Comparison of ENCODE assay signal across 8 cellular contexts in genomic region chr2:69798909-69799526, GRCh38. TPM values are rescaled to one million over a fixed set of nuclear protein-coding genes. Genes with fewer than 3 reads are reported as not detected.
DNase-seq lines count a peak whose midpoint lies in the region; ATAC-seq and TF ChIP-seq lines count a peak whose summit lies in the region.

No MANE protein-coding gene starts in this region.

- H3K9me3 ChIP-seq in Panc1 (ENCODE audit: control insufficient read depth, insufficient read depth, low read depth, low read length), result no peaks in the 10 kb centered on the region

- peak overlapping the region; percentile 36; the same call in 1 of the 2 replicates for H3K27ac ChIP-seq in Panc1 (ENCODE audit: low read length)
- peak overlapping the region; percentile 80 for H3K27ac ChIP-seq in rectal smooth muscle tissue (ENCODE audit: low read depth, low read length)

- intact Hi-C loops in activated naive CD4-positive, alpha-beta T cell treated with anti-CD3 and anti-CD28 coated beads for 36 hours (cut with micrococcal nuclease), result loop anchor here (2.0 kb wide), 1 partner anchor 24 kb away; no protein-coding TSS in a partner anchor
- intact Hi-C loops in Panc1 (cut with micrococcal nuclease; ENCODE audit: unreplicated experiment), result no loop called here

- POLR2A ChIA-PET in Panc1 (lab: Charles Lee), result no interaction called here

- BruUV-seq in Panc1 (replicated peaks; lab: Mats Ljungman, UMichigan), result no TSS peak

- CTCF ChIA-PET in activated naive CD4-positive, alpha-beta T cell treated with anti-CD3 and anti-CD28 coated beads for 36 hours (lab: Charles Lee), result interaction anchor here (1.0 to 3.2 kb wide), 3 partner anchors 17 to 74 kb away, joined by 3 to 23 read pairs (median 4); no protein-coding TSS in a partner anchor
- CTCF ChIA-PET in Panc1 (lab: Charles Lee), result no interaction called here

- ATAC-seq in Panc1, result peak; percentile 27; the same call in 1 of the 2 replicates
- ATAC-seq in HG03521 (IDR thresholded peaks at IDR 0.05; ENCODE audit: unreplicated experiment), result no peak

- H3K27me3 Mint-ChIP-seq in activated naive CD4-positive, alpha-beta T cell treated with anti-CD3 and anti-CD28 coated beads for 36 hours (ENCODE audit: low read depth), result no peaks in the 10 kb centered on the region

- no peak overlapping the region for H3K9ac ChIP-seq in rectal smooth muscle tissue (ENCODE audit: low read length)

- H3K27ac Mint-ChIP-seq in activated naive CD4-positive, alpha-beta T cell treated with anti-CD3 and anti-CD28 coated beads for 36 hours, result no peak overlapping the region

- peak; percentile 25 for DNase-seq in activated naive CD4-positive, alpha-beta T cell treated with anti-CD3 and anti-CD28 coated beads for 36 hours
- DNase-seq in activated naive CD4-positive, alpha-beta T cell (lab: John Stamatoyannopoulos, UW), result no peak
- DNase-seq in Panc1 (ENCODE audit: low read depth, low spot score), result no peak
- DNase-seq in fibroblast of pulmonary artery (ENCODE audit: low read depth), result peak; percentile 80
- DNase-seq in CD1c-positive myeloid dendritic cell (ENCODE audit: extremely low spot score), result no peak
- DNase-seq in NCI-H1105 treated with DMSO at 0.1 percent for 48 hours (lab: John Stamatoyannopoulos, UW), result no peak

- H3K4me1 Mint-ChIP-seq in activated naive CD4-positive, alpha-beta T cell treated with anti-CD3 and anti-CD28 coated beads for 36 hours (ENCODE audit: low read depth), result peaks cover 14% of the 10 kb centered on the region

- H3K4me1 ChIP-seq in Panc1 (ENCODE audit: control insufficient read depth, insufficient read depth, low read length) (peaks cover 8% of the 10 kb centered on the region; the same call in 1 of the 2 replicates), rectal smooth muscle tissue (ENCODE audit: control insufficient read depth, insufficient read depth, low read length) (peaks cover 6% of the 10 kb centered on the region)

- H3K36me3 ChIP-seq in Panc1 (ENCODE audit: control insufficient read depth, insufficient read depth, low read length) (no peaks in the 10 kb centered on the region; the same call in 1 of the 2 replicates), rectal smooth muscle tissue (ENCODE audit: control insufficient read depth, insufficient read depth, low read length) (peaks cover 3% of the 10 kb centered on the region)

- no peak overlapping the region for H3K4me3 Mint-ChIP-seq in activated naive CD4-positive, alpha-beta T cell treated with anti-CD3 and anti-CD28 coated beads for 36 hours

- no peaks in the 10 kb centered on the region for H3K9me3 Mint-ChIP-seq in activated naive CD4-positive, alpha-beta T cell treated with anti-CD3 and anti-CD28 coated beads for 36 hours

- in situ Hi-C loops in Panc1 (cut with HindIII; ENCODE audit: low pct_unique_long_range_greater_than_20kb, low sequenced_read_pairs), result no loop called here

- no peak for TF ChIP-seq CTCF in Panc1 (IDR thresholded peaks at IDR 0.05)
- TF ChIP-seq CTCF in fibroblast of pulmonary artery (IDR thresholded peaks at IDR 0.05; ENCODE audit: low read length, missing control alignments), result no peak

- H3K4me3 ChIP-seq in Panc1 (ENCODE audit: low read depth in 2 of 2, low read length in 2 of 2) (no peak overlapping the region), fibroblast of pulmonary artery (replicated peaks; ENCODE audit: low read depth, low read length) (peak overlapping the region; percentile 56), rectal smooth muscle tissue (ENCODE audit: low read length) (peak overlapping the region; percentile 70)

- H3K27me3 ChIP-seq in Panc1 (ENCODE audit: control insufficient read depth, insufficient read depth, low read length), result no peaks in the 10 kb centered on the region
- no peaks in the 10 kb centered on the region for H3K27me3 ChIP-seq in rectal smooth muscle tissue (ENCODE audit: control insufficient read depth, insufficient read depth, low read length)

- peaks cover 2% of the 10 kb centered on the region for H3K36me3 Mint-ChIP-seq in activated naive CD4-positive, alpha-beta T cell treated with anti-CD3 and anti-CD28 coated beads for 36 hours (ENCODE audit: low read depth)

RNA-seq across cellular contexts. Expression of gene GMCL1, which starts 30.4 kb away (rescaled TPM):
- total RNA-seq in activated naive CD4-positive, alpha-beta T cell treated with anti-CD3 and anti-CD28 coated beads for 36 hours, result 10 to 100 TPM; 15.9 to 19.4 TPM
- 13.2 TPM for total RNA-seq in Panc1 (2021; ENCODE audit: unreplicated experiment)
- 24.8 TPM for polyA plus RNA-seq in Panc1 (2012; ENCODE audit: insufficient read length)

RNA-seq across cellular contexts. Expression of gene ANXA4, which starts 57.1 kb away (rescaled TPM):
- 10 to 100 TPM; 21.4 to 23.9 TPM for total RNA-seq in activated naive CD4-positive, alpha-beta T cell treated with anti-CD3 and anti-CD28 coated beads for 36 hours
- total RNA-seq in Panc1 (2021; ENCODE audit: unreplicated experiment), result 183 TPM
- polyA plus RNA-seq in Panc1 (2012; ENCODE audit: insufficient read length), result 275 TPM

Comparison
In these comparisons a context has a peak if more than half of its experiments do, and no peak if none do; other contexts are left out.
1. DNase-seq: peak in activated naive CD4-positive, alpha-beta T cell treated with anti-CD3 and anti-CD28 coated beads for 36 hours (single experiment) and fibroblast of pulmonary artery (single experiment); none in activated naive CD4-positive, alpha-beta T cell (0 of 4), Panc1 (single experiment), CD1c-positive myeloid dendritic cell (single experiment) and NCI-H1105 treated with DMSO at 0.1 percent for 48 hours (single experiment).
2. H3K4me3 ChIP-seq: peak in fibroblast of pulmonary artery (single experiment) and rectal smooth muscle tissue (single experiment); none in Panc1 (0 of 2).